Comparison of ENCODE assay signal across 9 cellular contexts in genomic region chr9:90287567-90288274, GRCh38.
DNase-seq lines count a peak whose midpoint lies in the region; ATAC-seq and TF ChIP-seq lines count a peak whose summit lies in the region.
"Had no signal": no experiment of that assay in that cellular context is flagged by ENCODE, and none has a peak within 500 bp of the region (broad histone marks: within the 10 kb centered on the region; RNA-seq: fewer than 3 reads in every experiment).

No MANE protein-coding gene starts in this region.

- no peak for TF ChIP-seq CTCF in lower leg skin (IDR thresholded peaks at IDR 0.05)
- TF ChIP-seq CTCF in progenitor cell of endocrine pancreas (IDR thresholded peaks at IDR 0.05; ENCODE audit: unreplicated experiment): no peak

- no peak overlapping the region for H3K27ac Mint-ChIP-seq in activated CD4-positive, alpha-beta memory T cell treated with anti-CD3 and anti-CD28 coated beads, Interleukin-2, amount 10 ng/mL, durations not matched to agents 7 days and 5 days
- H3K27ac Mint-ChIP-seq in progenitor cell of endocrine pancreas: no peak overlapping the region

- POLR2A ChIA-PET in activated CD4-positive, alpha-beta memory T cell treated with anti-CD3 and anti-CD28 coated beads, Interleukin-2, amount 10 ng/mL, durations not matched to agents 7 days and 5 days (lab: Charles Lee): no interaction called here

- H3K9me3 Mint-ChIP-seq in activated CD4-positive, alpha-beta memory T cell treated with anti-CD3 and anti-CD28 coated beads, Interleukin-2, amount 10 ng/mL, durations not matched to agents 7 days and 5 days: no peaks in the 10 kb centered on the region
- H3K9me3 Mint-ChIP-seq in progenitor cell of endocrine pancreas (ENCODE audit: low read depth): no peaks in the 10 kb centered on the region

- no peak overlapping the region for H3K4me3 Mint-ChIP-seq in activated CD4-positive, alpha-beta memory T cell treated with anti-CD3 and anti-CD28 coated beads, Interleukin-2, amount 10 ng/mL, durations not matched to agents 7 days and 5 days
- no peak overlapping the region for H3K4me3 Mint-ChIP-seq in progenitor cell of endocrine pancreas (ENCODE audit: low read depth)

- H3K27me3 Mint-ChIP-seq in activated CD4-positive, alpha-beta memory T cell treated with anti-CD3 and anti-CD28 coated beads, Interleukin-2, amount 10 ng/mL, durations not matched to agents 7 days and 5 days: peaks cover 6% of the 10 kb centered on the region
- peaks cover 3% of the 10 kb centered on the region for H3K27me3 Mint-ChIP-seq in progenitor cell of endocrine pancreas

- no peak overlapping the region for H3K4me3 ChIP-seq in lower leg skin (ENCODE audit: low read depth, poor library complexity, severe bottlenecking)

- CTCF ChIA-PET in activated CD4-positive, alpha-beta memory T cell treated with anti-CD3 and anti-CD28 coated beads, Interleukin-2, amount 10 ng/mL, durations not matched to agents 7 days and 5 days (lab: Charles Lee): interaction anchor here (0.7 kb wide), 1 partner anchor 685 kb away, joined by 3 read pairs; no protein-coding TSS in a partner anchor

- H3K36me3 Mint-ChIP-seq in activated CD4-positive, alpha-beta memory T cell treated with anti-CD3 and anti-CD28 coated beads, Interleukin-2, amount 10 ng/mL, durations not matched to agents 7 days and 5 days (ENCODE audit: low read depth): no peaks in the 10 kb centered on the region
- H3K36me3 Mint-ChIP-seq in progenitor cell of endocrine pancreas (ENCODE audit: insufficient read depth): no peaks in the 10 kb centered on the region

- intact Hi-C loops in lower leg skin (cut with DNase I; ENCODE audit: low total_unique reads): no loop called here

- DNase-seq in ELF-1 (ENCODE audit: low read depth, low spot score) (peak; percentile 54), cortex of kidney (lab: John Stamatoyannopoulos, UW) (no peak), lower leg skin (ENCODE audit: low spot score in 2 of 2) (no peak), progenitor cell of endocrine pancreas (ENCODE audit: low spot score, unreplicated experiment) (no peak), globus pallidus (ENCODE audit: low spot score) (no peak)
- peak; percentile 43 for DNase-seq in activated CD4-positive, alpha-beta memory T cell treated with anti-CD3 and anti-CD28 coated beads, Interleukin-2, amount 10 ng/mL, durations not matched to agents 7 days and 5 days
- DNase-seq: DMS 273 treated with DMSO at 0.1 percent for 48 hours had no signal

- TF ChIP-seq POLR2A in lower leg skin (IDR thresholded peaks at IDR 0.05): no peak

- H3K4me1 Mint-ChIP-seq in activated CD4-positive, alpha-beta memory T cell treated with anti-CD3 and anti-CD28 coated beads, Interleukin-2, amount 10 ng/mL, durations not matched to agents 7 days and 5 days: peaks cover 11% of the 10 kb centered on the region
- H3K4me1 Mint-ChIP-seq in progenitor cell of endocrine pancreas (ENCODE audit: low read depth): no peaks in the 10 kb centered on the region

- ATAC-seq in GM19043 (IDR thresholded peaks at IDR 0.05; ENCODE audit: low read depth, unreplicated experiment) (peak; percentile 93), HG02938 (IDR thresholded peaks at IDR 0.05; ENCODE audit: unreplicated experiment) (peak; percentile 96)

- 63 to 64% methylated on average over 9 of the region's 9 CpGs for WGBS in lower leg skin, 2 donors

Comparison
In these comparisons a context has a peak if more than half of its experiments do, and no peak if none do; other contexts are left out.
1. DNase-seq: peak in ELF-1 (single experiment) and activated CD4-positive, alpha-beta memory T cell treated with anti-CD3 and anti-CD28 coated beads, Interleukin-2, amount 10 ng/mL, durations not matched to agents 7 days and 5 days (single experiment); none in cortex of kidney (single experiment), lower leg skin (0 of 2), progenitor cell of endocrine pancreas (single experiment) and globus pallidus (single experiment).